ENCODE assay signal across 8 cellular contexts in the genomic region with DNA sequence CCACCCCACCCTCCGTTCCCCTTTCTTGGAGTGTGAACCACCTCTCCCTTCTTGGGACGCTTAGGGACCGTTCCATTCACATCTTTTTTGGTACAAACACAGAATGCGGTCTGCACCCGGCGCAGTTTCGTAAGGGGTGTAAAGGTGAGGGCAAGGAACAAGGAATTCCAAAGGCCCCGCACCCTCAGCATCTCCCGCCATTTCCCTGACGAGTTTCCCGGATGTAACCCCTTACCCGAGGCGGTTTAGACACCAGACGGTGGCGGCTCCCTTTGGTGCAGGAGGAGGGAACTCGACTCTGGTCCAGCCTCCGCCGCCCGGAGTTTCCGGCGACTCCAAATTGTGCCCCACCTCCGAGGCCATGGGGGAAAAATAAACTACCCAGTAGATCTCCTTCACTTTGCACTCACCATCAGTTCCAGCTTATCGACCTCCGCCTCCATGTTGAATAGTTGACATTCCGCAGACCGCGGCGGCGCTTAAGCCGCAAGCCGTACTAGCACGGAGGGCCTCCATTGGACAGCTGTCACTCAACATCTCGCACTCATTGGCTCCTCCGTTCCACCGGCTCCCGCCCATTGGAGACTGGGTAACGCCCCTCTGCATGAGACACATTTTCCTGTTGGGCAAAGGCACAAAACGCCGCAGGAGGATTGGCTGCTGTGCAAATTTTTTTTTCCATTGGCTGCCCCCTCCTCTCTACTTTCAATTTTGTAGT. TPM values are rescaled to one million over a fixed set of nuclear protein-coding genes. Genes with fewer than 3 reads are reported as not detected.
DNase-seq lines count a peak whose midpoint lies in the region; ATAC-seq, FAIRE-seq and TF ChIP-seq lines count a peak whose summit lies in the region.

A gene with protein sequence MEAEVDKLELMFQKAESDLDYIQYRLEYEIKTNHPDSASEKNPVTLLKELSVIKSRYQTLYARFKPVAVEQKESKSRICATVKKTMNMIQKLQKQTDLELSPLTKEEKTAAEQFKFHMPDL (minus strand): TSS at position 466 of the 718 bp plus-strand sequence. CDS start 23 bp downstream, at position 443.

- H3K27me3 ChIP-seq in WERI-Rb-1 (ENCODE audit: insufficient read depth, low read depth, severe bottlenecking) (no peaks in the 10 kb centered on the region), mammary epithelial cell (ENCODE audit: insufficient read depth, low read length) (no peaks in the 10 kb centered on the region)

- intact Hi-C loops in mammary epithelial cell (cut with micrococcal nuclease) = loop anchor here (1.0 to 2.0 kb wide), 3 partner anchors 49 to 636 kb away; a partner anchor contains a TSS
- intact Hi-C loops in kidney (cut with DNase I) = no loop called here

- H3K4me3 ChIP-seq in WERI-Rb-1 (ENCODE audit: low read depth, low read length) = peak within 1 kb of the TSS; percentile 78
- peak within 1 kb of the TSS; percentile 88 to 98 (median 96) for H3K4me3 ChIP-seq in mammary epithelial cell (replicated peaks in 1 of 3; ENCODE audit: insufficient read depth in 1 of 3, low read depth in 2 of 3, low read length in 3 of 3)
- peak within 1 kb of the TSS; percentile 84 to 98 for H3K4me3 ChIP-seq in kidney (ENCODE audit: low read length in 2 of 2)

- ATAC-seq in GM18520 (IDR thresholded peaks at IDR 0.05; ENCODE audit: unreplicated experiment) = peak; percentile 81
- ATAC-seq in HG02981 (IDR thresholded peaks at IDR 0.05; ENCODE audit: unreplicated experiment) = peak; percentile 76

- 2% methylated on average over 22 of the region's 39 CpGs for WGBS in mammary epithelial cell (ENCODE audit: low coverage, missing lambda C conversion rate)

- H3K36me3 ChIP-seq in WERI-Rb-1 (peaks cover 42% of the 10 kb centered on the region), mammary epithelial cell (ENCODE audit: insufficient read depth, low read length) (no peaks in the 10 kb centered on the region), kidney (ENCODE audit: control insufficient read depth in 1 of 2, insufficient read depth in 2 of 2, low read length in 2 of 2) (no peaks in the 10 kb centered on the region)

- peak within 1 kb of the TSS; percentile 98 for H3K27ac ChIP-seq in WERI-Rb-1
- H3K27ac ChIP-seq in mammary epithelial cell (ENCODE audit: insufficient read depth, low read depth, low read length) = peak within 1 kb of the TSS; percentile 91
- H3K27ac ChIP-seq in kidney (ENCODE audit: low read depth in 2 of 2, low read length in 2 of 2) = peak within 1 kb of the TSS; percentile 76 to 85

- H3K4me1 ChIP-seq in mammary epithelial cell (ENCODE audit: insufficient read depth, low read length) (peaks cover 35% of the 10 kb centered on the region), kidney (ENCODE audit: control insufficient read depth in 1 of 2, insufficient read depth in 1 of 2, low read depth in 1 of 2, low read length in 2 of 2) (peaks cover 3 to 6% of the 10 kb centered on the region in 2 donors)

- peak within 1 kb of the TSS; percentile 79 for H2AFZ ChIP-seq in mammary epithelial cell (ENCODE audit: low read depth, low read length)

- H3K79me2 ChIP-seq in mammary epithelial cell (ENCODE audit: insufficient read depth, low read length) = peaks cover 90% of the 10 kb centered on the region

- peak; percentile 100 for DNase-seq in NCI-H2081 (lab: John Stamatoyannopoulos, UW)
- DNase-seq in WERI-Rb-1 = peak; percentile 100
- no peak for DNase-seq in mammary epithelial cell
- peak; percentile 99 for DNase-seq in kidney
- peak; percentile 74 to 94 (median 92) for DNase-seq in stimulated activated CD4-positive, alpha-beta T cell treated with anti-CD3 and anti-CD28 coated beads, Interleukin-1b, Interleukin-23, amount 100 ng/mL, for 24 hours (ENCODE audit: low read depth in 4 of 4, low spot score in 1 of 4)
- no peak for DNase-seq in pons (ENCODE audit: low spot score)

- CTCF ChIA-PET in mammary epithelial cell (lab: Charles Lee; ENCODE audit: low non-redundant PET) = interaction anchor here (0.5 to 0.6 kb wide), 2 partner anchors 49 to 150 kb away, joined by 3 read pairs; no protein-coding TSS in a partner anchor

- H4K20me1 ChIP-seq in mammary epithelial cell (ENCODE audit: insufficient read depth, low read length) = no peaks in the 10 kb centered on the region

- TF ChIP-seq CTCF in WERI-Rb-1 (IDR thresholded peaks at IDR 0.05; ENCODE audit: low read depth, low read length) (no peak), mammary epithelial cell (conservative IDR thresholded peaks at IDR 0.05 in 1 of 2, IDR thresholded peaks at IDR 0.05 in 1 of 2; ENCODE audit: extremely low read depth in 1 of 2, insufficient read depth in 1 of 2, low read depth in 1 of 2, low read length in 2 of 2) (no peak), kidney (IDR thresholded peaks at IDR 0.05; ENCODE audit: borderline replicate concordance, extremely low read depth, insufficient read depth) (no peak)

- dilution Hi-C loops in mammary epithelial cell (cut with HindIII; ENCODE audit: low sequenced_read_pairs) = no loop called here

- FAIRE-seq in kidney (lab: Jason Lieb, UNC) = no peak

- H3K9ac ChIP-seq in mammary epithelial cell (ENCODE audit: insufficient read depth, low read length) (peak within 1 kb of the TSS; percentile 92), kidney (ENCODE audit: low read length in 2 of 2) (peak within 1 kb of the TSS; percentile 79 to 89)

- BruUV-seq in mammary epithelial cell (replicated peaks; lab: Mats Ljungman, UMichigan) = TSS peak; percentile 24

- H3K9me3 ChIP-seq in WERI-Rb-1 (ENCODE audit: severe bottlenecking) (no peaks in the 10 kb centered on the region), mammary epithelial cell (replicated peaks; ENCODE audit: insufficient read depth, low read length) (no peaks in the 10 kb centered on the region), kidney (ENCODE audit: control insufficient read depth in 1 of 2, low read length in 2 of 2) (no peaks in the 10 kb centered on the region)

- in situ Hi-C loops in mammary epithelial cell (cut with MboI; ENCODE audit: low sequenced_read_pairs in 2 of 2) = no loop called here

- H3K4me2 ChIP-seq in mammary epithelial cell (ENCODE audit: insufficient read depth, low read depth, low read length) = peak within 1 kb of the TSS; percentile 90

RNA-seq across cellular contexts. Expression of the gene that starts here (rescaled TPM):
- total RNA-seq in mammary epithelial cell (10 to 100 TPM; 34.0 to 72.9 TPM), kidney (29.2 TPM)
- polyA plus RNA-seq in mammary epithelial cell (41.5 TPM), kidney (ENCODE audit: insufficient read depth, low read depth, low replicate concordance) (40.3 TPM)
- 38.1 TPM for polyA minus RNA-seq in mammary epithelial cell

Comparison
In these comparisons a context has a peak if more than half of its experiments do, and no peak if none do; other contexts are left out.
1. DNase-seq: peak in NCI-H2081 (2 of 2), WERI-Rb-1 (single experiment), kidney (single experiment) and stimulated activated CD4-positive, alpha-beta T cell treated with anti-CD3 and anti-CD28 coated beads, Interleukin-1b, Interleukin-23, amount 100 ng/mL, for 24 hours (4 of 4); none in mammary epithelial cell (single experiment) and pons (single experiment).
2. Peak in every context shown above with its lines, with median percentiles within 50 percentile points of each other: H3K27ac ChIP-seq and H3K4me3 ChIP-seq.